In genomic region chr10:17166699-17167098, GRCh38 we compare ENCODE assay signal across 1 cellular context.
TF ChIP-seq lines count a peak whose summit lies in the region.

No MANE protein-coding gene starts in this region.

TF ChIP-seq in GM23338, 12 proteins besides CTCF, POLR2A, EP300 and RAD21 (continued from another document):
- TF ChIP-seq, protein P1, sequence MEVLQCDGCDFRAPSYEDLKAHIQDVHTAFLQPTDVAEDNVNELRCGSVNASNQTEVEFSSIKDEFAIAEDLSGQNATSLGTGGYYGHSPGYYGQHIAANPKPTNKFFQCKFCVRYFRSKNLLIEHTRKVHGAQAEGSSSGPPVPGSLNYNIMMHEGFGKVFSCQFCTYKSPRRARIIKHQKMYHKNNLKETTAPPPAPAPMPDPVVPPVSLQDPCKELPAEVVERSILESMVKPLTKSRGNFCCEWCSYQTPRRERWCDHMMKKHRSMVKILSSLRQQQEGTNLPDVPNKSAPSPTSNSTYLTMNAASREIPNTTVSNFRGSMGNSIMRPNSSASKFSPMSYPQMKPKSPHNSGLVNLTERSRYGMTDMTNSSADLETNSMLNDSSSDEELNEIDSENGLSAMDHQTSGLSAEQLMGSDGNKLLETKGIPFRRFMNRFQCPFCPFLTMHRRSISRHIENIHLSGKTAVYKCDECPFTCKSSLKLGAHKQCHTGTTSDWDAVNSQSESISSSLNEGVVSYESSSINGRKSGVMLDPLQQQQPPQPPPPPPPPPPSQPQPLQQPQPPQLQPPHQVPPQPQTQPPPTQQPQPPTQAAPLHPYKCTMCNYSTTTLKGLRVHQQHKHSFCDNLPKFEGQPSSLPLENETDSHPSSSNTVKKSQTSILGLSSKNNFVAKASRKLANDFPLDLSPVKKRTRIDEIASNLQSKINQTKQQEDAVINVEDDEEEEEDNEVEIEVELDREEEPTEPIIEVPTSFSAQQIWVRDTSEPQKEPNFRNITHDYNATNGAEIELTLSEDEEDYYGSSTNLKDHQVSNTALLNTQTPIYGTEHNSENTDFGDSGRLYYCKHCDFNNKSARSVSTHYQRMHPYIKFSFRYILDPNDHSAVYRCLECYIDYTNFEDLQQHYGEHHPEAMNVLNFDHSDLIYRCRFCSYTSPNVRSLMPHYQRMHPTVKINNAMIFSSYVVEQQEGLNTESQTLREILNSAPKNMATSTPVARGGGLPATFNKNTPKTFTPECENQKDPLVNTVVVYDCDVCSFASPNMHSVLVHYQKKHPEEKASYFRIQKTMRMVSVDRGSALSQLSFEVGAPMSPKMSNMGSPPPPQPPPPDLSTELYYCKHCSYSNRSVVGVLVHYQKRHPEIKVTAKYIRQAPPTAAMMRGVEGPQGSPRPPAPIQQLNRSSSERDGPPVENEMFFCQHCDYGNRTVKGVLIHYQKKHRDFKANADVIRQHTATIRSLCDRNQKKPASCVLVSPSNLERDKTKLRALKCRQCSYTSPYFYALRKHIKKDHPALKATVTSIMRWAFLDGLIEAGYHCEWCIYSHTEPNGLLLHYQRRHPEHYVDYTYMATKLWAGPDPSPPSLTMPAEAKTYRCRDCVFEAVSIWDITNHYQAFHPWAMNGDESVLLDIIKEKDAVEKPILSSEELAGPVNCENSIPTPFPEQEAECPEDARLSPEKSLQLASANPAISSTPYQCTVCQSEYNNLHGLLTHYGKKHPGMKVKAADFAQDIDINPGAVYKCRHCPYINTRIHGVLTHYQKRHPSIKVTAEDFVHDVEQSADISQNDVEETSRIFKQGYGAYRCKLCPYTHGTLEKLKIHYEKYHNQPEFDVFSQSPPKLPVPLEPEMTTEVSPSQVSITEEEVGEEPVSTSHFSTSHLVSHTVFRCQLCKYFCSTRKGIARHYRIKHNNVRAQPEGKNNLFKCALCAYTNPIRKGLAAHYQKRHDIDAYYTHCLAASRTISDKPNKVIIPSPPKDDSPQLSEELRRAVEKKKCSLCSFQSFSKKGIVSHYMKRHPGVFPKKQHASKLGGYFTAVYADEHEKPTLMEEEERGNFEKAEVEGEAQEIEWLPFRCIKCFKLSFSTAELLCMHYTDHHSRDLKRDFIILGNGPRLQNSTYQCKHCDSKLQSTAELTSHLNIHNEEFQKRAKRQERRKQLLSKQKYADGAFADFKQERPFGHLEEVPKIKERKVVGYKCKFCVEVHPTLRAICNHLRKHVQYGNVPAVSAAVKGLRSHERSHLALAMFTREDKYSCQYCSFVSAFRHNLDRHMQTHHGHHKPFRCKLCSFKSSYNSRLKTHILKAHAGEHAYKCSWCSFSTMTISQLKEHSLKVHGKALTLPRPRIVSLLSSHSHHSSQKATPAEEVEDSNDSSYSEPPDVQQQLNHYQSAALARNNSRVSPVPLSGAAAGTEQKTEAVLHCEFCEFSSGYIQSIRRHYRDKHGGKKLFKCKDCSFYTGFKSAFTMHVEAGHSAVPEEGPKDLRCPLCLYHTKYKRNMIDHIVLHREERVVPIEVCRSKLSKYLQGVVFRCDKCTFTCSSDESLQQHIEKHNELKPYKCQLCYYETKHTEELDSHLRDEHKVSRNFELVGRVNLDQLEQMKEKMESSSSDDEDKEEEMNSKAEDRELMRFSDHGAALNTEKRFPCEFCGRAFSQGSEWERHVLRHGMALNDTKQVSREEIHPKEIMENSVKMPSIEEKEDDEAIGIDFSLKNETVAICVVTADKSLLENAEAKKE (CRISPR knock-in tag; IDR thresholded peaks at IDR 0.05): no peak
- TF ChIP-seq, protein P2, sequence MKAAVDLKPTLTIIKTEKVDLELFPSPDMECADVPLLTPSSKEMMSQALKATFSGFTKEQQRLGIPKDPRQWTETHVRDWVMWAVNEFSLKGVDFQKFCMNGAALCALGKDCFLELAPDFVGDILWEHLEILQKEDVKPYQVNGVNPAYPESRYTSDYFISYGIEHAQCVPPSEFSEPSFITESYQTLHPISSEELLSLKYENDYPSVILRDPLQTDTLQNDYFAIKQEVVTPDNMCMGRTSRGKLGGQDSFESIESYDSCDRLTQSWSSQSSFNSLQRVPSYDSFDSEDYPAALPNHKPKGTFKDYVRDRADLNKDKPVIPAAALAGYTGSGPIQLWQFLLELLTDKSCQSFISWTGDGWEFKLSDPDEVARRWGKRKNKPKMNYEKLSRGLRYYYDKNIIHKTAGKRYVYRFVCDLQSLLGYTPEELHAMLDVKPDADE (IDR thresholded peaks at IDR 0.05): no peak
- TF ChIP-seq POLR2AphosphoS5 (IDR thresholded peaks at IDR 0.05; ENCODE audit: low read depth) (no peak), ZNF331 (CRISPR knock-in tag; IDR thresholded peaks at IDR 0.05; ENCODE audit: low read depth) (no peak), STAT1 (IDR thresholded peaks at IDR 0.05; ENCODE audit: unreplicated experiment) (no peak), EZH2 (IDR thresholded peaks at IDR 0.05; ENCODE audit: low read depth, unreplicated experiment) (no peak), EZH2phosphoT487 (IDR thresholded peaks at IDR 0.05; ENCODE audit: unreplicated experiment) (no peak), ZNF114 (CRISPR knock-in tag; IDR thresholded peaks at IDR 0.05) (no peak)
